Comparison of ENCODE assay signal across 8 cellular contexts in the genomic region with DNA sequence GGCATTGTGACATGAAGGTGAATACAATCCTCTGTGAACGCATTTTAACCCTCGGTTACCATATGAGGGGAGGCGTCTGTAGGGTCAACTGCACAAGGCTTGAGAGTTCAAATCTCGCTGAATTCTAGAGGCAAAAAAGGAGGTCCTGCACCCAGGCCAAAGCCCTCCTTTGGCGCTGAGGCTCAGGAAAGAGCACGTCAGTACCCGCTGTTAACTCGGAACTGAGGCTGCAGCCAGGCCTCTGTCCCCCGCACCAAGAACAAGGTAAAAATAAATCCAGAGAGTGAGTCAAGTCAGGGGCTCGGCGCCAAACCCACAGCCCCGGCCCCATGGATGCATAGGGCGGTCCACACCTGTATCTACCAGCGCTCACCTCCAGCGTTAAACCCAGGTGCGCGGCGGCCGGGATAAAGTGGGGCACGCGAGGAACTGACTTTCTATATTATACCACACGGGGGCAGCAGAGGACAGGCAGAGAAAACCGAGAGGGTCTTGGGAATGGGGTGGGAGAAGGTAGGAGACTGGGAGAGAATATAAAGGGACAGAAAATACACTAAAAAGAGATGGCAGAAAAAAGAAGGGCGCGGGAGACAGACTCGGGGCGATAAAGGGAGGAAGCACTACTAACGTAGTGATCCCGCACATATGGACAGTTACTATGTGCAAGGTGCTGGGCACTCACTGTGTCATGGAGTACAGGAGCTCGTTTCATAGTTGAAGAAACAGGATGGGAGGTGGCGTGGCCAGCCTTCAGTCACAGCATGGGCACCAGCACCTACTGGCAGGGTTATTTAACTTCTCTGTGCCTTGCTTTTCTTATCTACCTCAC. TPM values are rescaled to one million over a fixed set of nuclear protein-coding genes. Genes with fewer than 3 reads are reported as not detected.
DNase-seq lines count a peak whose midpoint lies in the region; ATAC-seq and TF ChIP-seq lines count a peak whose summit lies in the region.

No MANE protein-coding gene starts in this region.

- peak overlapping the region; percentile 15; the same call in 1 of the 2 replicates for H3K4me3 ChIP-seq in AG10803 (ENCODE audit: low read length)

- in situ Hi-C loops in GM13976 (cut with MboI; ENCODE audit: low sequenced_read_pairs, unreplicated experiment), result loop anchor here (25.0 kb wide), 1 partner anchor 344 kb away; no protein-coding TSS in a partner anchor

- H3K36me3 Mint-ChIP-seq in activated CD4-positive, alpha-beta T cell treated with anti-CD3 and anti-CD28 coated beads, Interleukin-2, amount 10 ng/mL, durations not matched to agents 7 days and 5 days (ENCODE audit: low read depth), result no peaks in the 10 kb centered on the region
- peaks cover 6% of the 10 kb centered on the region for H3K36me3 Mint-ChIP-seq in glutamatergic neuron (ENCODE audit: unreplicated experiment)

- H3K4me3 Mint-ChIP-seq in activated CD4-positive, alpha-beta T cell treated with anti-CD3 and anti-CD28 coated beads, Interleukin-2, amount 10 ng/mL, durations not matched to agents 7 days and 5 days, result no peak overlapping the region
- no peak overlapping the region for H3K4me3 Mint-ChIP-seq in glutamatergic neuron (ENCODE audit: unreplicated experiment)

- peaks cover 39% of the 10 kb centered on the region for H3K27me3 Mint-ChIP-seq in activated CD4-positive, alpha-beta T cell treated with anti-CD3 and anti-CD28 coated beads, Interleukin-2, amount 10 ng/mL, durations not matched to agents 7 days and 5 days
- peaks cover 4% of the 10 kb centered on the region for H3K27me3 Mint-ChIP-seq in glutamatergic neuron (ENCODE audit: unreplicated experiment)

- H3K27ac Mint-ChIP-seq in activated CD4-positive, alpha-beta T cell treated with anti-CD3 and anti-CD28 coated beads, Interleukin-2, amount 10 ng/mL, durations not matched to agents 7 days and 5 days, result no peak overlapping the region
- no peak overlapping the region for H3K27ac Mint-ChIP-seq in glutamatergic neuron (ENCODE audit: unreplicated experiment)

- no peak for DNase-seq in AG10803 (ENCODE audit: low read depth)
- peak; percentile 65 for DNase-seq in GM13976 (ENCODE audit: low spot score)
- peak; percentile 10 for DNase-seq in NCI-H1092 (lab: John Stamatoyannopoulos, UW)
- peak; percentile 49 for DNase-seq in activated CD4-positive, alpha-beta T cell treated with anti-CD3 and anti-CD28 coated beads, Interleukin-2, amount 10 ng/mL, durations not matched to agents 7 days and 5 days
- DNase-seq in glutamatergic neuron, result peak; percentile 69
- peak; percentile 85 for DNase-seq in retina
- no peak for DNase-seq in KG1 (lab: John Stamatoyannopoulos, UW)

- H3K9me3 Mint-ChIP-seq in activated CD4-positive, alpha-beta T cell treated with anti-CD3 and anti-CD28 coated beads, Interleukin-2, amount 10 ng/mL, durations not matched to agents 7 days and 5 days, result no peaks in the 10 kb centered on the region
- no peaks in the 10 kb centered on the region for H3K9me3 Mint-ChIP-seq in glutamatergic neuron (ENCODE audit: unreplicated experiment)

- ATAC-seq in HG03469 (IDR thresholded peaks at IDR 0.05; ENCODE audit: unreplicated experiment), result no peak

- CTCF ChIA-PET in activated CD4-positive, alpha-beta T cell treated with anti-CD3 and anti-CD28 coated beads, Interleukin-2, amount 10 ng/mL, durations not matched to agents 7 days and 5 days (lab: Charles Lee), result interaction anchor here (0.6 to 0.7 kb wide), 2 partner anchors 102 to 1809 kb away, joined by 3 read pairs; no protein-coding TSS in a partner anchor

- POLR2A ChIA-PET in activated CD4-positive, alpha-beta T cell treated with anti-CD3 and anti-CD28 coated beads, Interleukin-2, amount 10 ng/mL, durations not matched to agents 7 days and 5 days (lab: Charles Lee), result no interaction called here

- TF ChIP-seq CTCF in AG10803 (conservative IDR thresholded peaks at IDR 0.05; ENCODE audit: low read length) (peak; percentile 77), GM13976 (IDR thresholded peaks at IDR 0.05; ENCODE audit: borderline replicate concordance, control extremely low read depth, extremely low read depth, insufficient read depth, missing control alignments) (peak; percentile 67), glutamatergic neuron (IDR thresholded peaks at IDR 0.05; ENCODE audit: partially characterized antibody, unreplicated experiment) (peak; percentile 94)

- H3K4me1 Mint-ChIP-seq in activated CD4-positive, alpha-beta T cell treated with anti-CD3 and anti-CD28 coated beads, Interleukin-2, amount 10 ng/mL, durations not matched to agents 7 days and 5 days, result no peaks in the 10 kb centered on the region
- H3K4me1 Mint-ChIP-seq in glutamatergic neuron (ENCODE audit: low read depth, unreplicated experiment), result no peaks in the 10 kb centered on the region

RNA-seq across cellular contexts. Expression of a gene that starts 54.9 kb away (rescaled TPM):
- total RNA-seq in activated CD4-positive, alpha-beta T cell treated with anti-CD3 and anti-CD28 coated beads, Interleukin-2, amount 10 ng/mL, durations not matched to agents 7 days and 5 days, result not detected
- total RNA-seq in glutamatergic neuron (ENCODE audit: unreplicated experiment), result 0.42 TPM

Comparison
In these comparisons a context has a peak if more than half of its experiments do, and no peak if none do; other contexts are left out.
1. DNase-seq: peak in GM13976 (single experiment), NCI-H1092 (single experiment), activated CD4-positive, alpha-beta T cell treated with anti-CD3 and anti-CD28 coated beads, Interleukin-2, amount 10 ng/mL, durations not matched to agents 7 days and 5 days (single experiment), glutamatergic neuron (single experiment) and retina (single experiment); none in AG10803 (single experiment) and KG1 (single experiment).
2. Peak in every context shown above with its lines, with median percentiles within 50 percentile points of each other: CTCF ChIP-seq.